ENCODE assay signal across 11 cellular contexts in genomic region chr14:91376547-91377477, GRCh38. TPM values are rescaled to one million over a fixed set of nuclear protein-coding genes. Genes with fewer than 3 reads are reported as not detected.
DNase-seq lines count a peak whose midpoint lies in the region; ATAC-seq, FAIRE-seq and TF ChIP-seq lines count a peak whose summit lies in the region.
"Had no signal": no experiment of that assay in that cellular context is flagged by ENCODE, and none has a peak within 500 bp of the region (broad histone marks: within the 10 kb centered on the region; RNA-seq: fewer than 3 reads in every experiment).

No MANE protein-coding gene starts in this region.

- in situ Hi-C loops in GM12878 (cut with MboI) = no loop called here

- no peaks in the 10 kb centered on the region for H3K27me3 ChIP-seq in GM12878 (replicated peaks in 1 of 2; ENCODE audit: control insufficient read depth in 2 of 2, insufficient read depth in 2 of 2, low read length in 1 of 2)
- H3K27me3 ChIP-seq in Peyer's patch = no peaks in the 10 kb centered on the region

- H3K9ac ChIP-seq in GM12878 (ENCODE audit: control insufficient read depth, insufficient read depth, low read length) = peak overlapping the region; percentile 27

- H3K27ac ChIP-seq in GM12878 (ENCODE audit: control insufficient read depth, insufficient read depth) (peak overlapping the region; percentile 45), Peyer's patch (peak overlapping the region in 2 of 4 donors; percentile 27 to 43)

- peak; percentile 54 for TF ChIP-seq POLR2A in GM12878 (IDR thresholded peaks at IDR 0.05; ENCODE audit: low read depth, low read length)
- TF ChIP-seq POLR2A in Peyer's patch (IDR thresholded peaks at IDR 0.05) = no peak

- no peak for TF ChIP-seq RAD21 in GM12878 (IDR thresholded peaks at IDR 0.05; ENCODE audit: insufficient read depth, low read depth, low read length)

- no peak for TF ChIP-seq EP300 in GM12878 (IDR thresholded peaks at IDR 0.05; ENCODE audit: borderline replicate concordance in 1 of 2, control insufficient read depth in 1 of 2, low read depth in 2 of 2, low read length in 2 of 2)

- peaks cover 57% of the 10 kb centered on the region for H3K36me3 Mint-ChIP-seq in activated T-cell treated with anti-CD3 and anti-CD28 coated beads, Interleukin-2, amount 50 U/mL, for 24 hours (ENCODE audit: low read depth)
- H3K36me3 Mint-ChIP-seq in stimulated activated naive B cell treated with anti-CD40 and anti-IgM and Interleukin-4, amounts not matched to agents 10 μg/mL and 1 μg/mL and 100 μg/mL, for 72 hours = peaks cover 24 to 57% of the 10 kb centered on the region in 2 donors

- H3K9me3 Mint-ChIP-seq in activated T-cell treated with anti-CD3 and anti-CD28 coated beads, Interleukin-2, amount 50 U/mL, for 24 hours = no peaks in the 10 kb centered on the region
- peaks cover 0 to 1% of the 10 kb centered on the region in 2 donors for H3K9me3 Mint-ChIP-seq in stimulated activated naive B cell treated with anti-CD40 and anti-IgM and Interleukin-4, amounts not matched to agents 10 μg/mL and 1 μg/mL and 100 μg/mL, for 72 hours

- ATAC-seq in GM12878 (peak; percentile 9), GM18502 (IDR thresholded peaks at IDR 0.05; ENCODE audit: poor library complexity, unreplicated experiment) (no peak)
- ATAC-seq in stimulated activated naive B cell treated with anti-CD40 and anti-IgM and Interleukin-4, amounts not matched to agents 10 μg/mL and 1 μg/mL and 100 μg/mL, for 72 hours (replicated peaks) = no peak

- no peak for DNase-seq in activated T-cell treated with anti-CD3 and anti-CD28 coated beads, Interleukin-2, amount 50 U/mL, for 24 hours
- DNase-seq in activated T-cell treated with anti-CD3 and anti-CD28 coated beads, Interleukin-2, amount 50 U/mL, for 48 hours = no peak
- DNase-seq in NCI-H345 treated with DMSO at 0.1 percent for 48 hours (lab: John Stamatoyannopoulos, UW; ENCODE audit: unreplicated experiment) (peak; percentile 19), GM12878 (ENCODE audit: low read depth, low spot score) (no peak), Peyer's patch (no peak), GM10266 (ENCODE audit: extremely low spot score) (no peak)
- no peak for DNase-seq in stimulated activated naive B cell treated with anti-CD40 and anti-IgM and Interleukin-4, amounts not matched to agents 10 μg/mL and 1 μg/mL and 100 μg/mL, for 72 hours
- DNase-seq: NCI-H1930 had no signal

- H3K4me3 ChIP-seq in GM12878 = peak overlapping the region; percentile 22; the same call in 1 of the 2 replicates
- H3K4me3 ChIP-seq in Peyer's patch = no peak overlapping the region

- FAIRE-seq in GM12878 (lab: Jason Lieb, UNC) = peak; percentile 56
- FAIRE-seq: H54, islet of Langerhans had no signal

- BruUV-seq in GM12878 (replicated peaks; lab: Mats Ljungman, UMichigan) = no TSS peak

- H3K36me3 ChIP-seq in GM12878 (ENCODE audit: control insufficient read depth in 2 of 2, insufficient read depth in 2 of 2, low read length in 1 of 2) (peaks cover 9 to 30% of the 10 kb centered on the region in 2 experiments; a peak in 3 of 4 replicates), Peyer's patch (no peaks in the 10 kb centered on the region)

- H3K9me3 ChIP-seq in GM12878 (replicated peaks; ENCODE audit: control insufficient read depth, insufficient read depth, low read length) (no peaks in the 10 kb centered on the region), Peyer's patch (no peaks in the 10 kb centered on the region)

- H3K4me1 ChIP-seq in GM12878 (ENCODE audit: control insufficient read depth, insufficient read depth, low read length) = peaks cover 94% of the 10 kb centered on the region
- peaks cover 0 to 68% (median 56%) of the 10 kb centered on the region in 4 donors for H3K4me1 ChIP-seq in Peyer's patch

- H3K4me3 Mint-ChIP-seq in activated T-cell treated with anti-CD3 and anti-CD28 coated beads, Interleukin-2, amount 50 U/mL, for 24 hours = peak overlapping the region; percentile 50
- H3K4me3 Mint-ChIP-seq in stimulated activated naive B cell treated with anti-CD40 and anti-IgM and Interleukin-4, amounts not matched to agents 10 μg/mL and 1 μg/mL and 100 μg/mL, for 72 hours = peak overlapping the region; percentile 46 to 65

- WGBS in GM12878 (ENCODE audit: insufficient coverage, insufficient replicate concordance, low lambda C conversion rate, missing lambda C conversion rate) = 20% methylated on average over 26 of the region's 28 CpGs

- POLR2A ChIA-PET in GM12878 (lab: Charles Lee) = interaction anchor here (0.5 to 7.6 kb wide), 11 partner anchors 9 to 451 kb away, joined by 3 to 37 read pairs (median 5); partner anchors contain the start of gene CCDC88C

- H3K27ac Mint-ChIP-seq in activated T-cell treated with anti-CD3 and anti-CD28 coated beads, Interleukin-2, amount 50 U/mL, for 24 hours = peak overlapping the region; percentile 92
- H3K27ac Mint-ChIP-seq in stimulated activated naive B cell treated with anti-CD40 and anti-IgM and Interleukin-4, amounts not matched to agents 10 μg/mL and 1 μg/mL and 100 μg/mL, for 72 hours = peak overlapping the region; percentile 84

- SMC1A ChIA-PET in GM12878 (lab: Charles Lee; ENCODE audit: uncharacterized antibody, unreplicated experiment) = interaction anchor here (1.1 to 22.7 kb wide), 9 partner anchors 9 to 57 kb away, joined by 3 to 349 read pairs (median 10); partner anchors contain the start of gene CCDC88C

- CTCF ChIA-PET in GM12878 (lab: Yijun Ruan, JAX) = interaction anchor here (0.8 to 3.9 kb wide), 9 partner anchors 11 to 53 kb away, joined by 3 to 28 read pairs (median 5); no protein-coding TSS in a partner anchor

- no peaks in the 10 kb centered on the region for H3K27me3 Mint-ChIP-seq in activated T-cell treated with anti-CD3 and anti-CD28 coated beads, Interleukin-2, amount 50 U/mL, for 24 hours
- no peaks in the 10 kb centered on the region for H3K27me3 Mint-ChIP-seq in stimulated activated naive B cell treated with anti-CD40 and anti-IgM and Interleukin-4, amounts not matched to agents 10 μg/mL and 1 μg/mL and 100 μg/mL, for 72 hours

- intact Hi-C loops in GM12878 (cut with micrococcal nuclease; ENCODE audit: unreplicated experiment) = no loop called here

- peak overlapping the region; percentile 53 for H3K4me2 ChIP-seq in GM12878 (ENCODE audit: control insufficient read depth, insufficient read depth)

- no peak overlapping the region for H2AFZ ChIP-seq in GM12878 (ENCODE audit: control insufficient read depth, low read depth, low read length)

- peaks cover 99% of the 10 kb centered on the region for H3K4me1 Mint-ChIP-seq in activated T-cell treated with anti-CD3 and anti-CD28 coated beads, Interleukin-2, amount 50 U/mL, for 24 hours (ENCODE audit: low read depth)
- peaks cover 81 to 99% of the 10 kb centered on the region in 2 donors for H3K4me1 Mint-ChIP-seq in stimulated activated naive B cell treated with anti-CD40 and anti-IgM and Interleukin-4, amounts not matched to agents 10 μg/mL and 1 μg/mL and 100 μg/mL, for 72 hours

- H3K79me2 ChIP-seq in GM12878 (ENCODE audit: control insufficient read depth, insufficient read depth, low read length) = peaks cover 96% of the 10 kb centered on the region

- TF ChIP-seq CTCF in GM12878 (IDR thresholded peaks at IDR 0.05 in 2 of 3, conservative IDR thresholded peaks at IDR 0.05 in 1 of 3; ENCODE audit: control insufficient read depth in 2 of 3, extremely low read depth in 1 of 3, insufficient read depth in 1 of 3, low read depth in 3 of 3, low read length in 3 of 3) (no peak), Peyer's patch (IDR thresholded peaks at IDR 0.05) (no peak), GM10266 (IDR thresholded peaks at IDR 0.05; ENCODE audit: control insufficient read depth, insufficient read depth, low read depth, missing control alignments) (no peak)

- RAD21 ChIA-PET in GM12878 (lab: Charles Lee; ENCODE audit: unreplicated experiment) = interaction anchor here (0.6 to 9.2 kb wide), 14 partner anchors 9 to 377 kb away, joined by 3 to 79 read pairs (median 12); partner anchors contain the start of gene CCDC88C

- no peaks in the 10 kb centered on the region for H4K20me1 ChIP-seq in GM12878 (ENCODE audit: control insufficient read depth, insufficient read depth)

TF ChIP-seq in GM12878, 131 proteins besides CTCF, POLR2A, EP300 and RAD21 (continues in another document):
- TF ChIP-seq TCF7 (IDR thresholded peaks at IDR 0.05; ENCODE audit: borderline replicate concordance) (no peak), NR2C1 (IDR thresholded peaks at IDR 0.05) (no peak), PML (IDR thresholded peaks at IDR 0.05; ENCODE audit: low read length) (no peak), ZNF274 (IDR thresholded peaks at IDR 0.05; ENCODE audit: insufficient read depth, insufficient read length) (no peak)

RNA-seq across cellular contexts. Expression of gene CCDC88C, which starts 40.8 kb away (rescaled TPM):
- 423 and 447 TPM in 2 replicates for total RNA-seq in GM12878 (2013; cell fraction: nucleolus; rRNA removed)
- 48.4 and 48.8 TPM in 2 replicates for total RNA-seq in GM12878 (2014; rRNA removed)
- 35.7 and 41.3 TPM in 2 replicates for total RNA-seq in GM12878 (2014; rRNA removed; fragmentation: Illumina TruSeq; extraction: Trizol)
- total RNA-seq in GM12878 (2021) = 71.3 and 79.6 TPM in 2 replicates
- polyA plus RNA-seq in GM12878 (2011; ENCODE audit: low read depth) = 18.5 TPM
- 37.2 and 39.7 TPM in 2 replicates for polyA plus RNA-seq in GM12878 (2011; rRNA removed)
- polyA plus RNA-seq in GM12878 (2011; cell fraction: cytosol; rRNA removed) = 37.8 and 40.4 TPM in 2 replicates
- polyA plus RNA-seq in GM12878 (2011; cell fraction: nucleus; rRNA removed) = 123 and 167 TPM in 2 replicates
- polyA plus RNA-seq in GM12878 (2012) = 34.9 and 39.6 TPM in 2 replicates
- polyA plus RNA-seq in GM12878 (2014; fragmentation: Illumina TruSeq; extraction: Trizol) = 20.2 and 31.3 TPM in 2 replicates
- 1 to 10 TPM; 4.0 to 7.0 TPM for polyA plus RNA-seq in GM12878 (2014; fragmentation: Nextera tagmentation; extraction: Ambion mirVana)
- polyA plus RNA-seq in GM12878 (2014; rRNA removed) = 53.5 and 66.2 TPM in 2 replicates
- 10 to 100 TPM; 28.9 to 33.4 TPM for polyA plus RNA-seq in GM12878 (2016; fragmentation: Nextera tagmentation; extraction: Ambion mirVana)
- polyA minus RNA-seq in GM12878 (2011; rRNA and poly(A)+ RNA removed) = 69.8 and 107 TPM in 2 replicates
- 26.6 and 28.2 TPM in 2 replicates for polyA minus RNA-seq in GM12878 (2011; cell fraction: cytosol; rRNA and poly(A)+ RNA removed)
- 97.0 and 159 TPM in 2 replicates for polyA minus RNA-seq in GM12878 (2011; cell fraction: nucleus; rRNA and poly(A)+ RNA removed)
- 100 to 1,000 TPM in 1 of 4 donors, 10 to 100 TPM in 3; 18.9 to 189 (median 77.2) TPM for total RNA-seq in Peyer's patch
